ENCODE assay signal across 14 cellular contexts in genomic region chr4:185322805-185323204, GRCh38.
DNase-seq lines count a peak whose midpoint lies in the region; ATAC-seq and TF ChIP-seq lines count a peak whose summit lies in the region.
"Had no signal": no experiment of that assay in that cellular context is flagged by ENCODE, and none has a peak within 500 bp of the region (broad histone marks: within the 10 kb centered on the region; RNA-seq: fewer than 3 reads in every experiment).

No MANE protein-coding gene starts in this region.

- H3K56ac ChIP-seq in IMR-90 (ENCODE audit: extremely low read depth, insufficient read depth, low read length), result no peak overlapping the region

- DNase-seq in IMR-90, result no peak
- no peak for DNase-seq in endodermal cell
- peak; percentile 46 to 78 for DNase-seq in trophoblast cell
- no peak for DNase-seq in natural killer cell treated with Interleukin-12 subunit alpha and Interleukin-12 subunit beta and Interleukin-15 and Interleukin-18, amount 100 ng/mL, for 72 hours (ENCODE audit: low spot score)
- no peak for DNase-seq in MG63
- DNase-seq in NCI-H524 treated with DMSO at 0.1 percent for 48 hours (lab: John Stamatoyannopoulos, UW), result no peak
- DNase-seq: CD8-positive, alpha-beta T cell; COR-L47; DND-41; GF-D8 had no signal

- H3K4me3 Mint-ChIP-seq in endodermal cell, result no peak overlapping the region
- H3K4me3 Mint-ChIP-seq in natural killer cell treated with Interleukin-12 subunit alpha and Interleukin-12 subunit beta and Interleukin-15 and Interleukin-18, amount 100 ng/mL, for 72 hours, result no peak overlapping the region
- H3K4me3 Mint-ChIP-seq: CD14-positive monocyte; CD8-positive, alpha-beta T cell; IgD-negative memory B cell had no signal

- peaks cover 7% of the 10 kb centered on the region for H3K4me1 Mint-ChIP-seq in endodermal cell
- H3K4me1 Mint-ChIP-seq in natural killer cell treated with Interleukin-12 subunit alpha and Interleukin-12 subunit beta and Interleukin-15 and Interleukin-18, amount 100 ng/mL, for 72 hours (ENCODE audit: low read depth in 2 of 2), result peaks cover 4 to 7% of the 10 kb centered on the region in 2 donors
- H3K4me1 Mint-ChIP-seq: CD14-positive monocyte had no signal

- peak; percentile 70 for ATAC-seq in IMR-90 (ENCODE audit: low read depth)
- ATAC-seq in natural killer cell treated with Interleukin-12 subunit alpha and Interleukin-12 subunit beta and Interleukin-15 and Interleukin-18, amount 100 ng/mL, for 72 hours, result no peak
- ATAC-seq: A549; CD8-positive, alpha-beta T cell; HCT116 had no signal

- H2AK5ac ChIP-seq in IMR-90 (ENCODE audit: low read depth, low read length), result no peak overlapping the region
- H2AK5ac ChIP-seq in trophoblast cell (ENCODE audit: low read length), result no peak overlapping the region

- in situ Hi-C loops in IMR-90 (cut with MboI; ENCODE audit: low sequenced_read_pairs), result no loop called here

- no peak overlapping the region for H2BK12ac ChIP-seq in trophoblast cell (ENCODE audit: low read length)

- H4K91ac ChIP-seq in IMR-90 (ENCODE audit: insufficient read depth, low read depth, low read length), result no peak overlapping the region
- no peak overlapping the region for H4K91ac ChIP-seq in trophoblast cell (ENCODE audit: low read depth, low read length)

- dilution Hi-C loops in IMR-90 (cut with HindIII; ENCODE audit: low sequenced_read_pairs, unreplicated experiment), result no loop called here

- BruUV-seq in IMR-90 (replicated peaks; lab: Mats Ljungman, UMichigan), result no TSS peak

- no peak overlapping the region for H3K9ac ChIP-seq in IMR-90 (ENCODE audit: low read depth, low read length)
- H3K9ac ChIP-seq in endodermal cell (ENCODE audit: extremely low read depth, low read length, poor library complexity, severe bottlenecking), result no peak overlapping the region
- no peak overlapping the region for H3K9ac ChIP-seq in trophoblast cell (ENCODE audit: low read length)

- H3K36me3 ChIP-seq in IMR-90 (ENCODE audit: control insufficient read depth, insufficient read depth, low read length) (peaks cover 2% of the 10 kb centered on the region), endodermal cell (ENCODE audit: control insufficient read depth, insufficient read depth, low read length) (peaks cover 71% of the 10 kb centered on the region), trophoblast cell (ENCODE audit: control insufficient read depth in 1 of 2, insufficient read depth in 2 of 2, low read length in 2 of 2) (peaks cover 5 to 8% of the 10 kb centered on the region in 2 experiments), MG63 (no peaks in the 10 kb centered on the region)

- POLR2A ChIA-PET in IMR-90 (lab: Charles Lee; ENCODE audit: unreplicated experiment), result no interaction called here

- H3K18ac ChIP-seq in IMR-90 (ENCODE audit: low read depth, low read length) (no peak overlapping the region), trophoblast cell (ENCODE audit: low read length) (no peak overlapping the region)

- H2BK5ac ChIP-seq in IMR-90 (ENCODE audit: low read depth, low read length, poor library complexity, severe bottlenecking) (peak overlapping the region; percentile 13), trophoblast cell (ENCODE audit: low read depth, low read length, poor library complexity) (no peak overlapping the region)

- H3K4me3 ChIP-seq in IMR-90 (ENCODE audit: insufficient read depth, low read depth, low read length) (no peak overlapping the region), endodermal cell (ENCODE audit: low read length) (peak overlapping the region; percentile 33), trophoblast cell (ENCODE audit: low read depth, low read length) (no peak overlapping the region), MG63 (no peak overlapping the region)
- H3K4me3 ChIP-seq: A549 had no signal

- TF ChIP-seq POLR2A in IMR-90 (IDR thresholded peaks at IDR 0.05; ENCODE audit: low read depth, low read length), result no peak

- intact Hi-C loops in IMR-90 (cut with micrococcal nuclease), result loop anchor here (1.0 to 5.0 kb wide), 2 partner anchors 72 to 274 kb away; partner anchors contain the start of gene LRP2BP

- no peaks in the 10 kb centered on the region; the same call in 1 of the 2 replicates for H4K20me1 ChIP-seq in IMR-90 (ENCODE audit: insufficient read depth, low read length)

- H3K14ac ChIP-seq in IMR-90 (replicated peaks; ENCODE audit: low read depth, low read length) (no peak overlapping the region), trophoblast cell (ENCODE audit: low read length) (no peak overlapping the region)

- H3K36me3 Mint-ChIP-seq in endodermal cell (ENCODE audit: low read depth), result peaks cover 73% of the 10 kb centered on the region
- peaks cover 6% of the 10 kb centered on the region for H3K36me3 Mint-ChIP-seq in natural killer cell treated with Interleukin-12 subunit alpha and Interleukin-12 subunit beta and Interleukin-15 and Interleukin-18, amount 100 ng/mL, for 72 hours
- H3K36me3 Mint-ChIP-seq: CD14-positive monocyte had no signal

- peaks cover 50% of the 10 kb centered on the region for H3K9me3 Mint-ChIP-seq in endodermal cell
- H3K9me3 Mint-ChIP-seq in natural killer cell treated with Interleukin-12 subunit alpha and Interleukin-12 subunit beta and Interleukin-15 and Interleukin-18, amount 100 ng/mL, for 72 hours, result no peaks in the 10 kb centered on the region
- H3K9me3 Mint-ChIP-seq: CD8-positive, alpha-beta T cell had no signal

- H4K12ac ChIP-seq in trophoblast cell (ENCODE audit: low read depth, low read length), result no peak overlapping the region

- H3K23ac ChIP-seq in IMR-90 (ENCODE audit: low read depth, low read length), result no peak overlapping the region
- no peak overlapping the region for H3K23ac ChIP-seq in trophoblast cell (ENCODE audit: low read length)

- H3K27ac ChIP-seq in IMR-90 (ENCODE audit: insufficient read depth, low read length) (no peak overlapping the region), endodermal cell (ENCODE audit: low read depth, low read length) (no peak overlapping the region), trophoblast cell (ENCODE audit: low read depth, low read length) (no peak overlapping the region)
- H3K27ac ChIP-seq: A549 had no signal

- TF ChIP-seq CTCF in IMR-90 (conservative IDR thresholded peaks at IDR 0.05; ENCODE audit: low read depth, low read length) (no peak), endodermal cell (conservative IDR thresholded peaks at IDR 0.05) (no peak)

- no CpG with 5 or more reads among the region's 2 CpGs for WGBS in IMR-90 (ENCODE audit: extremely low coverage in 2 of 2, insufficient read length in 1 of 2), 2 experiments
- WGBS in endodermal cell (ENCODE audit: insufficient coverage in 1 of 2, insufficient read length in 1 of 2), 2 experiments, result 91 to 97% methylated on average over 1 to 2 of the region's 2 CpGs
- no CpG with 5 or more reads among the region's 2 CpGs for WGBS in trophoblast cell (ENCODE audit: extremely low coverage, insufficient coverage, insufficient read length)

- CTCF ChIA-PET in IMR-90 (lab: Yijun Ruan, JAX), result no interaction called here

- H2AK9ac ChIP-seq in IMR-90 (replicated peaks; ENCODE audit: low read depth, low read length, poor library complexity), result no peak overlapping the region

- H3K4ac ChIP-seq in IMR-90 (ENCODE audit: low read depth, low read length), result no peak overlapping the region
- no peak overlapping the region for H3K4ac ChIP-seq in trophoblast cell (ENCODE audit: low read depth, low read length)

- H2BK20ac ChIP-seq in IMR-90 (ENCODE audit: low read depth, low read length), result no peak overlapping the region

- H4K5ac ChIP-seq in IMR-90 (ENCODE audit: low read depth, low read length), result no peak overlapping the region

- H3K79me2 ChIP-seq in trophoblast cell (ENCODE audit: control insufficient read depth, insufficient read depth, low read length, poor library complexity), result no peaks in the 10 kb centered on the region

- H2BK15ac ChIP-seq in IMR-90 (ENCODE audit: low read depth, low read length), result no peak overlapping the region

- TF ChIP-seq RAD21 in IMR-90 (IDR thresholded peaks at IDR 0.05; ENCODE audit: low read length), result no peak

- H3K4me2 ChIP-seq in IMR-90 (ENCODE audit: low read depth, low read length) (no peak overlapping the region), trophoblast cell (ENCODE audit: low read length) (no peak overlapping the region)
- H3K4me2 ChIP-seq: A549 had no signal

- no peak overlapping the region for H3K27ac Mint-ChIP-seq in endodermal cell
- no peak overlapping the region for H3K27ac Mint-ChIP-seq in natural killer cell treated with Interleukin-12 subunit alpha and Interleukin-12 subunit beta and Interleukin-15 and Interleukin-18, amount 100 ng/mL, for 72 hours
- H3K27ac Mint-ChIP-seq: CD14-positive monocyte; CD8-positive, alpha-beta T cell; IgD-negative memory B cell had no signal

- no peaks in the 10 kb centered on the region for H3K9me3 ChIP-seq in IMR-90 (ENCODE audit: control insufficient read depth, insufficient read depth, low read length)
- H3K9me3 ChIP-seq in endodermal cell (ENCODE audit: control insufficient read depth, low read length), result peaks cover 60% of the 10 kb centered on the region
- H3K9me3 ChIP-seq in trophoblast cell (ENCODE audit: insufficient read depth, low read depth, low read length), result no peaks in the 10 kb centered on the region
- no peaks in the 10 kb centered on the region for H3K9me3 ChIP-seq in MG63
- H3K9me3 ChIP-seq: A549 had no signal

- no peaks in the 10 kb centered on the region for H3K27me3 Mint-ChIP-seq in endodermal cell (ENCODE audit: insufficient read depth)
- H3K27me3 Mint-ChIP-seq in natural killer cell treated with Interleukin-12 subunit alpha and Interleukin-12 subunit beta and Interleukin-15 and Interleukin-18, amount 100 ng/mL, for 72 hours, result no peaks in the 10 kb centered on the region
- H3K27me3 Mint-ChIP-seq: IgD-negative memory B cell had no signal

- H3K27me3 ChIP-seq in IMR-90 (ENCODE audit: control insufficient read depth, insufficient read depth, low read length) (no peaks in the 10 kb centered on the region), endodermal cell (ENCODE audit: control insufficient read depth, insufficient read depth, low read length, poor library complexity, severe bottlenecking) (no peaks in the 10 kb centered on the region), trophoblast cell (ENCODE audit: insufficient read depth, low read length) (no peaks in the 10 kb centered on the region), MG63 (no peaks in the 10 kb centered on the region)

- H3K4me1 ChIP-seq in IMR-90 (ENCODE audit: control insufficient read depth, insufficient read depth, low read length) (peaks cover 2% of the 10 kb centered on the region; the same call in 1 of the 2 replicates), endodermal cell (ENCODE audit: control insufficient read depth, insufficient read depth, low read length) (peaks cover 8% of the 10 kb centered on the region), trophoblast cell (ENCODE audit: control insufficient read depth in 1 of 2, insufficient read depth in 2 of 2, low read length in 2 of 2) (no peaks in the 10 kb centered on the region)

- no peaks in the 10 kb centered on the region; a peak in 2 of 4 replicates for H3K79me1 ChIP-seq in IMR-90 (ENCODE audit: low read depth in 1 of 2, low read length in 2 of 2)
- no peaks in the 10 kb centered on the region for H3K79me1 ChIP-seq in trophoblast cell (ENCODE audit: low read length)

- no peaks in the 10 kb centered on the region for H3K9me1 ChIP-seq in IMR-90 (ENCODE audit: insufficient read depth, low read length)

- no peak overlapping the region for H2BK120ac ChIP-seq in IMR-90 (ENCODE audit: low read depth, low read length)
- H2BK120ac ChIP-seq in trophoblast cell (ENCODE audit: insufficient read depth, low read length, poor library complexity), result no peak overlapping the region

- no peak overlapping the region; a peak in 1 of 4 replicates for H4K8ac ChIP-seq in IMR-90 (ENCODE audit: low read depth in 2 of 2, low read length in 2 of 2)
- no peak overlapping the region for H4K8ac ChIP-seq in trophoblast cell (ENCODE audit: low read depth, low read length)

- no peak overlapping the region for H2AFZ ChIP-seq in IMR-90 (replicated peaks; ENCODE audit: low read length, poor library complexity)
- H2AFZ ChIP-seq in trophoblast cell (ENCODE audit: insufficient read depth, low read length, poor library complexity), result no peak overlapping the region

Comparison
In these comparisons a context has a peak if more than half of its experiments do, and no peak if none do; other contexts are left out.
1. DNase-seq: peak in trophoblast cell (2 of 2); none in IMR-90 (single experiment), endodermal cell (single experiment), natural killer cell treated with Interleukin-12 subunit alpha and Interleukin-12 subunit beta and Interleukin-15 and Interleukin-18, amount 100 ng/mL, for 72 hours (single experiment), MG63 (single experiment) and NCI-H524 treated with DMSO at 0.1 percent for 48 hours (single experiment).